8 cellular contexts compared by ENCODE assay signal in the genomic region with DNA sequence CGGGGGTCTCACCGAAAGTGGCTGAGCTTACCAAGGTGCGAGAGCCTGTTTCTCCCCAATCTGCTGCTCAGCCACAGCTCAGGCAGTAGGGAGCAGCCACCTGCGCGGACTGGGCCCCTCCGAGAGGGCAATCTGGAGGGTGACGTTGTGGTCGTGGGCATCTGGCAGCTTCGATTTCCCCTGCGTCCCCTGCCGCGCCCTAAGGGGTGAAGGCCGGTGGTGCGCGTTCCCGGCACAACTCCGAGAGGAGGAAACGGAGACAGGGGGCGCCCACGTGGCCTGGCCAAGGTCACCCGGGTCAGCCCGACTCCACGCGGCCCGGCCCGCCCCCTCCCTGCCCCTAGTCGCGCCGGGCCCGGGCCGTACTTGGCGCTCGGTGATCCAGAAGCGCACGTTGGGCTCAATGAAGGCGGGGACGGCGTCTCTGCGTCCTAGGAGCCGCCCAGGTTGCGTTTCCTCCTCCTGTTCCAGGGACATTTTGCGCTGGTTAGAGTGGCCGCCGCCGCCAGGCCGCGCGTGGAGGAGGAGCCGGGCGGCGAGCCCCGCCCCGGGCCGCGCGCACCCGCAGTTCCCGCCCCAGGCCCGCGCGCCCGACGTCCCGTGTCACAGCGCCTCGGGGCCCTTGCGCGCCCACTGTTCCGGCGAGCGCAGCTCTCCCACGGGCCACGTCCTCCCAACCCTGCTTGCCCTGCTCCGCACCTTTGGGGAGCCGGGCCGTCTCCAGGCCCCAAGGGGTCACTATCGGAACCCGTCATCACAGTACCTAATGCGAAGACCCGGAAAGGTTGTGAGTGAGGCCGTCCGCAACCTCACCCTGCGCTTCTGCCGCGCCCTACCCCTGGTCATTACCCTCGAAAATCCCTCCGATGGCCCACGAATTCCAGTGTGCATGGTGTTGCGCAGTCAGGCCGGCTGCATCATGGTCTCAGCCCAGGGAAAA.
DNase-seq lines count a peak whose midpoint lies in the region; ATAC-seq lines count a peak whose summit lies in the region.

A gene with protein sequence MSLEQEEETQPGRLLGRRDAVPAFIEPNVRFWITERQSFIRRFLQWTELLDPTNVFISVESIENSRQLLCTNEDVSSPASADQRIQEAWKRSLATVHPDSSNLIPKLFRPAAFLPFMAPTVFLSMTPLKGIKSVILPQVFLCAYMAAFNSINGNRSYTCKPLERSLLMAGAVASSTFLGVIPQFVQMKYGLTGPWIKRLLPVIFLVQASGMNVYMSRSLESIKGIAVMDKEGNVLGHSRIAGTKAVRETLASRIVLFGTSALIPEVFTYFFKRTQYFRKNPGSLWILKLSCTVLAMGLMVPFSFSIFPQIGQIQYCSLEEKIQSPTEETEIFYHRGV (minus strand): TSS at position 544 of the 940 bp plus-strand sequence. CDS start 67 bp downstream, at position 477.

- H3K27ac ChIP-seq in layer of hippocampus (ENCODE audit: low read depth, low read length): peak within 1 kb of the TSS; percentile 89

- peak within 1 kb of the TSS; percentile 86 for H3K4me3 Mint-ChIP-seq in central memory CD8-positive, alpha-beta T cell

- peak within 1 kb of the TSS; percentile 89 for H3K27ac Mint-ChIP-seq in central memory CD8-positive, alpha-beta T cell (ENCODE audit: low read depth)

- DNase-seq in SIG-M5 treated with dmso at 0.1 percent for 504 hours (lab: John Stamatoyannopoulos, UW; ENCODE audit: unreplicated experiment) (peak; percentile 72), SIG-M5 (lab: John Stamatoyannopoulos, UW) (no peak), NCI-H2171 treated with DMSO at 0.1 percent for 48 hours (lab: John Stamatoyannopoulos, UW) (peak; percentile 56)
- DNase-seq in central memory CD8-positive, alpha-beta T cell (ENCODE audit: low spot score in 2 of 2): peak; percentile 67 to 69
- peak; percentile 67 to 79 for DNase-seq in stimulated activated CD4-positive, alpha-beta T cell treated with anti-CD3 and anti-CD28 coated beads, Interleukin-1b, Interleukin-23, amount 100 ng/mL, for 4 hours (ENCODE audit: low read depth in 2 of 2)

- H3K36me3 Mint-ChIP-seq in central memory CD8-positive, alpha-beta T cell (ENCODE audit: insufficient read depth): peaks cover 7% of the 10 kb centered on the region

- H3K27me3 Mint-ChIP-seq in central memory CD8-positive, alpha-beta T cell: no peaks in the 10 kb centered on the region

- no peaks in the 10 kb centered on the region for H3K27me3 ChIP-seq in layer of hippocampus (ENCODE audit: control insufficient read depth, insufficient read depth, low read length)

- H3K4me1 Mint-ChIP-seq in central memory CD8-positive, alpha-beta T cell: peaks cover 9% of the 10 kb centered on the region

- H3K9me3 Mint-ChIP-seq in central memory CD8-positive, alpha-beta T cell: no peaks in the 10 kb centered on the region

- ATAC-seq in HG02870 (IDR thresholded peaks at IDR 0.05; ENCODE audit: unreplicated experiment): peak; percentile 80
- peak; percentile 90 to 93 for ATAC-seq in activated CD4-positive, CD25-positive, alpha-beta regulatory T cell treated with anti-CD3 and anti-CD28 coated beads, Interleukin-2, amount 50 U/mL, for 24 hours
- ATAC-seq in central memory CD8-positive, alpha-beta T cell (replicated peaks; ENCODE audit: extremely low read depth, poor library complexity, severe bottlenecking): peak; percentile 91
